Comparison of ENCODE assay signal across 42 cellular contexts in genomic region chr19:39752795-39753194, GRCh38. TPM values are rescaled to one million over a fixed set of nuclear protein-coding genes. Genes with fewer than 3 reads are reported as not detected.
"Had no signal": no experiment of that assay in that cellular context is flagged by ENCODE, and none has a peak within 500 bp of the region (broad histone marks: within the 10 kb centered on the region; RNA-seq: fewer than 3 reads in every experiment).

No MANE protein-coding gene starts in this region.

- H3K4me3 ChIP-seq: adrenal gland, ascending aorta, body of pancreas, breast epithelium, cardiac muscle cell had no signal

- DNase-seq: activated effector memory CD4-positive, alpha-beta T cell treated with anti-CD3 and anti-CD28 coated beads, Interleukin-2, amount 50 U/mL, for 16 hours; activated effector memory CD4-positive, alpha-beta T cell treated with Interleukin-2 at 50 U/mL for 16 hours; activated gamma-delta T cell; activated gamma-delta T cell treated with Interleukin-2 at 50 U/mL for 16 hours; activated naive CD4-positive, alpha-beta T cell; activated naive CD4-positive, alpha-beta T cell treated with anti-CD3 and anti-CD28 coated beads for 36 hours; activated naive CD4-positive, alpha-beta T cell treated with anti-CD3 and anti-CD28 coated beads, Interleukin-2, amount 10 ng/mL, durations not matched to agents 7 days and 5 days; activated naive CD4-positive, alpha-beta T cell treated with anti-CD3 and anti-CD28 coated beads, Interleukin-2, amount 50 U/mL, for 16 hours; activated naive CD4-positive, alpha-beta T cell treated with Interleukin-2 at 50 U/mL for 16 hours; activated naive CD8-positive, alpha-beta T cell treated with anti-CD3 and anti-CD28 coated beads, Interleukin-2, amount 10 ng/mL, durations not matched to agents 7 days and 5 days; activated T-cell treated with anti-CD3 and anti-CD28 coated beads, Interleukin-2, amount 50 U/mL, for 24 hours; activated T-cell treated with anti-CD3 and anti-CD28 coated beads, Interleukin-2, amount 50 U/mL, for 4 hours; adrenal gland; amniotic stem cell; amygdala; anterior cingulate cortex; aorta; body of pancreas; brain microvascular endothelial cell; caudate nucleus; central memory CD4-positive, alpha-beta T cell; cerebellar nuclear complex had no signal

- H3K9me3 Mint-ChIP-seq: activated naive CD4-positive, alpha-beta T cell treated with anti-CD3 and anti-CD28 coated beads for 36 hours; activated naive CD4-positive, alpha-beta T cell treated with anti-CD3 and anti-CD28 coated beads, Interleukin-2, amount 10 ng/mL, durations not matched to agents 7 days and 5 days; activated naive CD4-positive, alpha-beta T cell treated with anti-CD3 and anti-CD28 coated beads, Interleukin-2, amount 50 U/mL, for 24 hours; activated naive CD4-positive, alpha-beta T cell treated with anti-CD3 and anti-CD28 coated beads, Interleukin-2, amount 50 U/mL, for 72 hours; activated naive CD8-positive, alpha-beta T cell treated with anti-CD3 and anti-CD28 coated beads for 36 hours; activated naive CD8-positive, alpha-beta T cell treated with anti-CD3 and anti-CD28 coated beads, Interleukin-2, amount 10 ng/mL, durations not matched to agents 7 days and 5 days; activated naive CD8-positive, alpha-beta T cell treated with anti-CD3 and anti-CD28 coated beads, Interleukin-2, amount 50 U/mL, for 24 hours; activated T-cell treated with anti-CD3 and anti-CD28 coated beads, Interleukin-2, amount 50 U/mL, for 24 hours; activated T-cell treated with anti-CD3 and anti-CD28 coated beads, Interleukin-2, amount 50 U/mL, for 4 hours; activated T-cell treated with anti-CD3 and anti-CD28 coated beads, Interleukin-2, amount 50 U/mL, for 72 hours; activated T-helper 17 cell treated with anti-CD3 and anti-CD28 coated beads, Interleukin-2, amount 50 U/mL, for 72 hours; activated T-helper 2 cell treated with anti-CD3 and anti-CD28 coated beads, Interferon-gamma antibody, Interleukin-2, Interleukin-4, amounts not matched to agents 10 μg/mL and 5 μg/mL and 100 μg/mL, durations not matched to agents 14 hours and 24 hours and 36 hours; brain; central memory CD8-positive, alpha-beta T cell had no signal

- H3K36me3 ChIP-seq: adrenal gland, ascending aorta, brain microvascular endothelial cell, breast epithelium, cardiac muscle cell had no signal

- FAIRE-seq: astrocyte, bronchial epithelial cell, colon had no signal

- H3K27ac Mint-ChIP-seq: activated naive CD4-positive, alpha-beta T cell treated with anti-CD3 and anti-CD28 coated beads for 36 hours; activated naive CD4-positive, alpha-beta T cell treated with anti-CD3 and anti-CD28 coated beads, Interleukin-2, amount 10 ng/mL, durations not matched to agents 7 days and 5 days; activated naive CD4-positive, alpha-beta T cell treated with anti-CD3 and anti-CD28 coated beads, Interleukin-2, amount 50 U/mL, for 24 hours; activated naive CD4-positive, alpha-beta T cell treated with anti-CD3 and anti-CD28 coated beads, Interleukin-2, amount 50 U/mL, for 72 hours; activated naive CD8-positive, alpha-beta T cell; activated naive CD8-positive, alpha-beta T cell treated with anti-CD3 and anti-CD28 coated beads for 36 hours; activated naive CD8-positive, alpha-beta T cell treated with anti-CD3 and anti-CD28 coated beads, Interleukin-2, amount 10 ng/mL, durations not matched to agents 7 days and 5 days; activated naive CD8-positive, alpha-beta T cell treated with anti-CD3 and anti-CD28 coated beads, Interleukin-2, amount 50 U/mL, for 24 hours; activated T-cell treated with anti-CD3 and anti-CD28 coated beads, Interleukin-2, amount 50 U/mL, for 24 hours; activated T-cell treated with anti-CD3 and anti-CD28 coated beads, Interleukin-2, amount 50 U/mL, for 72 hours; activated T-helper 17 cell treated with anti-CD3 and anti-CD28 coated beads, Interleukin-2, amount 50 U/mL, for 72 hours; activated T-helper 2 cell treated with anti-CD3 and anti-CD28 coated beads, Interferon-gamma antibody, Interleukin-2, Interleukin-4, amounts not matched to agents 10 μg/mL and 5 μg/mL and 100 μg/mL, durations not matched to agents 14 hours and 24 hours and 36 hours; brain had no signal

- H3K27me3 ChIP-seq: adrenal gland, ascending aorta, body of pancreas, brain microvascular endothelial cell had no signal

- H3K9me3 ChIP-seq: adrenal gland, ascending aorta, body of pancreas, breast epithelium had no signal

- H3K4me1 ChIP-seq: adrenal gland, ascending aorta, body of pancreas, breast epithelium had no signal

- H3K36me3 Mint-ChIP-seq: activated naive CD4-positive, alpha-beta T cell treated with anti-CD3 and anti-CD28 coated beads, Interleukin-2, amount 10 ng/mL, durations not matched to agents 7 days and 5 days; activated naive CD4-positive, alpha-beta T cell treated with anti-CD3 and anti-CD28 coated beads, Interleukin-2, amount 50 U/mL, for 24 hours; activated naive CD4-positive, alpha-beta T cell treated with anti-CD3 and anti-CD28 coated beads, Interleukin-2, amount 50 U/mL, for 72 hours; activated naive CD8-positive, alpha-beta T cell; activated naive CD8-positive, alpha-beta T cell treated with anti-CD3 and anti-CD28 coated beads for 36 hours; activated naive CD8-positive, alpha-beta T cell treated with anti-CD3 and anti-CD28 coated beads, Interleukin-2, amount 10 ng/mL, durations not matched to agents 7 days and 5 days; brain had no signal

- H3K4me3 Mint-ChIP-seq: activated naive CD4-positive, alpha-beta T cell treated with anti-CD3 and anti-CD28 coated beads for 36 hours; activated naive CD4-positive, alpha-beta T cell treated with anti-CD3 and anti-CD28 coated beads, Interleukin-2, amount 10 ng/mL, durations not matched to agents 7 days and 5 days; activated naive CD4-positive, alpha-beta T cell treated with anti-CD3 and anti-CD28 coated beads, Interleukin-2, amount 50 U/mL, for 24 hours; activated naive CD8-positive, alpha-beta T cell; activated naive CD8-positive, alpha-beta T cell treated with anti-CD3 and anti-CD28 coated beads for 36 hours; activated naive CD8-positive, alpha-beta T cell treated with anti-CD3 and anti-CD28 coated beads, Interleukin-2, amount 10 ng/mL, durations not matched to agents 7 days and 5 days; activated naive CD8-positive, alpha-beta T cell treated with anti-CD3 and anti-CD28 coated beads, Interleukin-2, amount 50 U/mL, for 24 hours; activated T-cell treated with anti-CD3 and anti-CD28 coated beads, Interleukin-2, amount 50 U/mL, for 24 hours; activated T-cell treated with anti-CD3 and anti-CD28 coated beads, Interleukin-2, amount 50 U/mL, for 4 hours; activated T-cell treated with anti-CD3 and anti-CD28 coated beads, Interleukin-2, amount 50 U/mL, for 72 hours; activated T-helper 17 cell treated with anti-CD3 and anti-CD28 coated beads, Interleukin-2, amount 50 U/mL, for 72 hours; brain; central memory CD8-positive, alpha-beta T cell had no signal

- H3K27ac ChIP-seq: adrenal gland, ascending aorta, body of pancreas, brain microvascular endothelial cell, breast epithelium, cardiac muscle cell had no signal

- H3K4me1 Mint-ChIP-seq: activated naive CD4-positive, alpha-beta T cell treated with anti-CD3 and anti-CD28 coated beads, Interleukin-2, amount 10 ng/mL, durations not matched to agents 7 days and 5 days; activated naive CD4-positive, alpha-beta T cell treated with anti-CD3 and anti-CD28 coated beads, Interleukin-2, amount 50 U/mL, for 24 hours; activated naive CD8-positive, alpha-beta T cell treated with anti-CD3 and anti-CD28 coated beads for 36 hours; activated naive CD8-positive, alpha-beta T cell treated with anti-CD3 and anti-CD28 coated beads, Interleukin-2, amount 10 ng/mL, durations not matched to agents 7 days and 5 days; activated naive CD8-positive, alpha-beta T cell treated with anti-CD3 and anti-CD28 coated beads, Interleukin-2, amount 50 U/mL, for 24 hours; activated T-helper 17 cell treated with anti-CD3 and anti-CD28 coated beads, Interleukin-2, amount 50 U/mL, for 72 hours; brain; central memory CD8-positive, alpha-beta T cell had no signal

RNA-seq across cellular contexts. Expression of gene CLC, which starts 15.0 kb away (rescaled TPM):
- total RNA-seq: activated naive CD4-positive, alpha-beta T cell treated with anti-CD3 and anti-CD28 coated beads for 36 hours; activated naive CD8-positive, alpha-beta T cell treated with anti-CD3 and anti-CD28 coated beads for 36 hours; activated naive CD8-positive, alpha-beta T cell treated with anti-CD3 and anti-CD28 coated beads, Interleukin-2, amount 10 ng/mL, durations not matched to agents 7 days and 5 days; activated T-helper 17 cell treated with anti-CD3 and anti-CD28 coated beads, Interleukin-2, amount 50 U/mL, for 72 hours; adrenal gland; aorta; ascending aorta; astrocyte; body of pancreas; breast epithelium; bronchial epithelial cell; cardiac muscle cell; cerebellum; chondrocyte had no signal
- polyA plus RNA-seq: aorta, cardiac muscle cell had no signal

RNA-seq across cellular contexts. Expression of gene LEUTX, which starts 25.9 kb away (rescaled TPM):
- total RNA-seq: activated naive CD4-positive, alpha-beta T cell treated with anti-CD3 and anti-CD28 coated beads for 36 hours; activated naive CD4-positive, alpha-beta T cell treated with anti-CD3 and anti-CD28 coated beads, Interleukin-2, amount 50 U/mL, for 72 hours; activated naive CD8-positive, alpha-beta T cell treated with anti-CD3 and anti-CD28 coated beads for 36 hours; activated naive CD8-positive, alpha-beta T cell treated with anti-CD3 and anti-CD28 coated beads, Interleukin-2, amount 10 ng/mL, durations not matched to agents 7 days and 5 days; activated T-cell treated with anti-CD3 and anti-CD28 coated beads, Interleukin-2, amount 50 U/mL, for 4 hours; activated T-cell treated with anti-CD3 and anti-CD28 coated beads, Interleukin-2, amount 50 U/mL, for 72 hours; activated T-helper 17 cell treated with anti-CD3 and anti-CD28 coated beads, Interleukin-2, amount 50 U/mL, for 72 hours; activated T-helper 2 cell treated with anti-CD3 and anti-CD28 coated beads, Interferon-gamma antibody, Interleukin-2, Interleukin-4, amounts not matched to agents 10 μg/mL and 5 μg/mL and 100 μg/mL, durations not matched to agents 14 hours and 24 hours and 36 hours; adrenal gland; aorta; ascending aorta; astrocyte; body of pancreas; breast epithelium; bronchial epithelial cell; cardiac muscle cell; cardiac septum; cerebellum; chondrocyte had no signal
- polyA plus RNA-seq: adipose tissue, adrenal gland, aorta, cardiac muscle cell had no signal

RNA-seq across cellular contexts. Expression of gene LGALS14, which starts 48.5 kb away (rescaled TPM):
- total RNA-seq: activated naive CD8-positive, alpha-beta T cell treated with anti-CD3 and anti-CD28 coated beads, Interleukin-2, amount 10 ng/mL, durations not matched to agents 7 days and 5 days; activated T-cell treated with anti-CD3 and anti-CD28 coated beads, Interleukin-2, amount 50 U/mL, for 4 hours; activated T-helper 2 cell treated with anti-CD3 and anti-CD28 coated beads, Interferon-gamma antibody, Interleukin-2, Interleukin-4, amounts not matched to agents 10 μg/mL and 5 μg/mL and 100 μg/mL, durations not matched to agents 14 hours and 24 hours and 36 hours; adrenal gland; aorta; ascending aorta; astrocyte; body of pancreas; breast epithelium; bronchial epithelial cell; cardiac muscle cell; cardiac septum; cerebellum; chondrocyte had no signal
- polyA plus RNA-seq: adipose tissue, adrenal gland, aorta, cardiac muscle cell had no signal
